In the genomic region with DNA sequence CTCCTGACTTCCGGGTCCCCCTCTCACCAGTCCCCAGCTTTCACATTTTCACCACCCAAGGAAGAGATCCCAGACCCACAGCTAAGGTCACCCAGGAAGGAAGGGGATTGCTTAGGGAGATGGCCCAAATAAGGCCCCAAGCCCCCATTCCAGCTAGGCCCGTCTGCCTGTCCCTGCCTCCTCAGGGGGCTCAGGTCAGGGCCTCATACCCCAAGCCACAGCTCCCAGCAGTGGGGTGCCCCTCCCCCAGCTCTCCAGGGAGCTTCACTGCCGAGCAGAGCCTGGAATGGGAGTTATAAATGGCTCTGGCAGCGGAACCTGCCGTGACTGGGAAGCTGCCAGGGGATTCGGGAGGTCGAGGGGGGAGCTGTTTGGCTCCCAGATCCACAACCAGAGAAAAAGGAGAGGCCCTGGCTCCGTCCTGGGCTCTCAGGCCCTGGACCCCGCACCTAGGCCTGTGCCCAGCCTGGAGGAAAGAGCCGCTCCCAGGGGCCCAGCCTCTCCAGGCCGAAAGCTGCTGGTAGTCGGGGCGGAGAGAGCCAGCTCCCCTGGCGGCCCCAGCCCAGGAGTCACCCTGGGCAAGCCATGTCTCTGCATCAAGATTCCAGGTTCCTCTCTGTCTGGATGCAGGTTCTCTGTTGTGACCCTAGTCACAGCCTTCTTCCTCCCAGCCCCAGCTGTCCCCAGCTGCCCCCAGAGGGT, we compare ENCODE assay signal across 8 cellular contexts. TPM values are rescaled to one million over a fixed set of nuclear protein-coding genes. Genes with fewer than 3 reads are reported as not detected.
DNase-seq lines count a peak whose midpoint lies in the region; ATAC-seq and TF ChIP-seq lines count a peak whose summit lies in the region.

No MANE protein-coding gene starts in this region.

- H3K9ac ChIP-seq in duodenal mucosa (ENCODE audit: low read depth in 1 of 2, low read length in 2 of 2) = peak overlapping the region; percentile 58 to 79

- H3K4me1 ChIP-seq in ACC112 (ENCODE audit: control insufficient read depth, insufficient read depth, low read length, unreplicated experiment) (peaks cover 90% of the 10 kb centered on the region), duodenal mucosa (ENCODE audit: control insufficient read depth in 1 of 2, insufficient read depth in 2 of 2, low read length in 2 of 2) (peaks cover 58 to 62% of the 10 kb centered on the region in 2 donors)

- ATAC-seq in HG03039 (IDR thresholded peaks at IDR 0.05; ENCODE audit: unreplicated experiment) (no peak), HG02571 (IDR thresholded peaks at IDR 0.05; ENCODE audit: unreplicated experiment) (no peak)

- peak; percentile 69 for DNase-seq in NCI-H1694 treated with DMSO at 0.1 percent for 48 hours (lab: John Stamatoyannopoulos, UW)
- peak; percentile 61 for DNase-seq in mucosa of gallbladder (ENCODE audit: low spot score)
- DNase-seq in erythroblast (lab: John Stamatoyannopoulos, UW) = no peak
- DNase-seq in NCI-H1930 (lab: John Stamatoyannopoulos, UW) = no peak

- no peaks in the 10 kb centered on the region for H3K9me3 ChIP-seq in duodenal mucosa (ENCODE audit: control insufficient read depth in 1 of 2, low read length in 2 of 2)

- H3K79me2 ChIP-seq in ACC112 (ENCODE audit: control insufficient read depth, insufficient read depth, low read length, unreplicated experiment) = peaks cover 28% of the 10 kb centered on the region

- H3K27ac ChIP-seq in ACC112 (ENCODE audit: low read depth, low read length) (peak overlapping the region; percentile 95), duodenal mucosa (ENCODE audit: low read depth, low read length) (peak overlapping the region; percentile 80)

- H3K36me3 ChIP-seq in ACC112 (ENCODE audit: insufficient read depth, low read length) = no peaks in the 10 kb centered on the region
- no peaks in the 10 kb centered on the region for H3K36me3 ChIP-seq in duodenal mucosa (ENCODE audit: control insufficient read depth in 1 of 2, insufficient read depth in 2 of 2, low read length in 2 of 2)

- no peak for TF ChIP-seq POLR2A in erythroblast (IDR thresholded peaks at IDR 0.05; ENCODE audit: low read length)

- peak overlapping the region; percentile 77 for H3K4me3 ChIP-seq in ACC112 (ENCODE audit: low read depth, low read length)
- peak overlapping the region; percentile 52 to 60 for H3K4me3 ChIP-seq in duodenal mucosa (ENCODE audit: low read depth in 1 of 2, low read length in 2 of 2)

- no peak overlapping the region for H2AFZ ChIP-seq in ACC112 (ENCODE audit: low read length, unreplicated experiment)

- H3K27me3 ChIP-seq in ACC112 (ENCODE audit: insufficient read depth, low read length) = no peaks in the 10 kb centered on the region
- H3K27me3 ChIP-seq in duodenal mucosa (ENCODE audit: control insufficient read depth in 1 of 2, insufficient read depth in 2 of 2, low read length in 2 of 2) = no peaks in the 10 kb centered on the region

RNA-seq across cellular contexts. Expression of a gene that starts 0.6 kb away (rescaled TPM):
- 107 TPM for total RNA-seq in mucosa of gallbladder

RNA-seq across cellular contexts. Expression of a gene that starts 10.6 kb away (rescaled TPM):
- 9.1 TPM for total RNA-seq in mucosa of gallbladder

RNA-seq across cellular contexts. Expression of a gene that starts 16.7 kb away (rescaled TPM):
- 44.2 TPM for total RNA-seq in mucosa of gallbladder

RNA-seq across cellular contexts. Expression of a gene that starts 17.8 kb away (rescaled TPM):
- 3.5 TPM for total RNA-seq in mucosa of gallbladder

RNA-seq across cellular contexts. Expression of a gene that starts 32.5 kb away (rescaled TPM):
- total RNA-seq in mucosa of gallbladder = 36.4 TPM

Comparison
In these comparisons a context has a peak if more than half of its experiments do, and no peak if none do; other contexts are left out.
1. DNase-seq: peak in NCI-H1694 treated with DMSO at 0.1 percent for 48 hours (single experiment) and mucosa of gallbladder (single experiment); none in erythroblast (0 of 2) and NCI-H1930 (0 of 2).